In genomic region chr20:48770700-48771099, GRCh38 we compare ENCODE assay signal across 20 cellular contexts. TPM values are rescaled to one million over a fixed set of nuclear protein-coding genes. Genes with fewer than 3 reads are reported as not detected.
DNase-seq lines count a peak whose midpoint lies in the region; ATAC-seq and TF ChIP-seq lines count a peak whose summit lies in the region.
"Had no signal": no experiment of that assay in that cellular context is flagged by ENCODE, and none has a peak within 500 bp of the region (broad histone marks: within the 10 kb centered on the region; RNA-seq: fewer than 3 reads in every experiment).

No MANE protein-coding gene starts in this region.

- DNase-seq in activated T-cell treated with anti-CD3 and anti-CD28 coated beads, Interleukin-2, amount 50 U/mL, for 72 hours = no peak
- DNase-seq in activated T-cell treated with anti-CD3 and anti-CD28 coated beads, Interleukin-2, amount 50 U/mL, for 48 hours = no peak
- no peak for DNase-seq in T-helper 17 cell
- DNase-seq in effector memory CD4-positive, alpha-beta T cell = no peak
- DNase-seq in upper lobe of left lung = no peak
- DNase-seq in dedifferentiated amniotic fluid mesenchymal stem cell (ENCODE audit: extremely low spot score) = no peak
- DNase-seq: ACHN; GDM1; IMR-90; MG63; NCI-H1436; NCI-H510A treated with DMSO at 0.1 percent for 48 hours; right cardiac atrium; stimulated activated CD4-positive, alpha-beta T cell treated with anti-CD3 and anti-CD28 coated beads, Interleukin-12 subunit alpha, Interleukin-12 subunit beta, amount 100 ng/mL, for 4 hours; stimulated activated CD4-positive, alpha-beta T cell treated with anti-CD3 and anti-CD28 coated beads, Interleukin-4, amount 100 ng/mL, for 4 hours; trophoblast cell had no signal

- peaks cover 7 to 15% of the 10 kb centered on the region in 2 donors for H3K36me3 Mint-ChIP-seq in activated T-cell treated with anti-CD3 and anti-CD28 coated beads, Interleukin-2, amount 50 U/mL, for 72 hours (ENCODE audit: insufficient read depth in 2 of 2)
- H3K36me3 Mint-ChIP-seq in T-helper 17 cell (ENCODE audit: low read depth) = peaks cover 3% of the 10 kb centered on the region

- H3K36me3 ChIP-seq in effector memory CD4-positive, alpha-beta T cell (ENCODE audit: control insufficient read depth, insufficient read depth, low read length) = no peaks in the 10 kb centered on the region
- no peaks in the 10 kb centered on the region for H3K36me3 ChIP-seq in upper lobe of left lung
- H3K36me3 ChIP-seq: MG63, SJSA1 had no signal

- H3K27me3 ChIP-seq in effector memory CD4-positive, alpha-beta T cell (replicated peaks; ENCODE audit: control insufficient read depth, insufficient read depth, low read length, poor library complexity, severe bottlenecking) = no peaks in the 10 kb centered on the region
- H3K27me3 ChIP-seq in upper lobe of left lung = no peaks in the 10 kb centered on the region
- H3K27me3 ChIP-seq: MG63, SJSA1 had no signal

- no peaks in the 10 kb centered on the region for H3K27me3 Mint-ChIP-seq in activated T-cell treated with anti-CD3 and anti-CD28 coated beads, Interleukin-2, amount 50 U/mL, for 72 hours (ENCODE audit: low read depth)
- no peaks in the 10 kb centered on the region for H3K27me3 Mint-ChIP-seq in T-helper 17 cell

- TF ChIP-seq POLR2A in upper lobe of left lung (IDR thresholded peaks at IDR 0.05) = no peak

- no peak overlapping the region for H3K4me3 Mint-ChIP-seq in activated T-cell treated with anti-CD3 and anti-CD28 coated beads, Interleukin-2, amount 50 U/mL, for 72 hours
- no peak overlapping the region for H3K4me3 Mint-ChIP-seq in T-helper 17 cell

- TF ChIP-seq CTCF in upper lobe of left lung (IDR thresholded peaks at IDR 0.05) = no peak

- no peak for TF ChIP-seq EP300 in upper lobe of left lung (IDR thresholded peaks at IDR 0.05)

- H3K9me3 ChIP-seq in T-helper 17 cell (ENCODE audit: control insufficient read depth, low read length, poor library complexity, severe bottlenecking) (no peaks in the 10 kb centered on the region), upper lobe of left lung (no peaks in the 10 kb centered on the region)
- H3K9me3 ChIP-seq in effector memory CD4-positive, alpha-beta T cell (ENCODE audit: control insufficient read depth, low read length) = no peaks in the 10 kb centered on the region

- H3K4me1 ChIP-seq in effector memory CD4-positive, alpha-beta T cell (ENCODE audit: control insufficient read depth, insufficient read depth, low read length, poor library complexity, severe bottlenecking) = peaks cover 83% of the 10 kb centered on the region
- H3K4me1 ChIP-seq in upper lobe of left lung = peaks cover 60 to 92% (median 77%) of the 10 kb centered on the region in 4 donors
- H3K4me1 ChIP-seq: SJSA1 had no signal

- H3K4me3 ChIP-seq in effector memory CD4-positive, alpha-beta T cell (ENCODE audit: insufficient read depth, low read depth, low read length, poor library complexity, severe bottlenecking) = no peak overlapping the region
- H3K4me3 ChIP-seq in upper lobe of left lung = no peak overlapping the region
- H3K4me3 ChIP-seq: MG63, SJSA1 had no signal

- peaks cover 4 to 5% of the 10 kb centered on the region in 2 donors for H3K9me3 Mint-ChIP-seq in activated T-cell treated with anti-CD3 and anti-CD28 coated beads, Interleukin-2, amount 50 U/mL, for 72 hours

- ATAC-seq in activated T-cell treated with anti-CD3 and anti-CD28 coated beads, Interleukin-2, amount 50 U/mL, for 72 hours (replicated peaks in 1 of 2) = no peak
- ATAC-seq in T-helper 17 cell = no peak
- no peak for ATAC-seq in upper lobe of left lung (ENCODE audit: low FRiP score in 2 of 2)
- ATAC-seq in GM18517 (IDR thresholded peaks at IDR 0.05; ENCODE audit: unreplicated experiment) = no peak
- ATAC-seq in GM18873 (IDR thresholded peaks at IDR 0.05; ENCODE audit: low FRiP score, unreplicated experiment) = no peak
- ATAC-seq: HCT116, right cardiac atrium had no signal

- peak overlapping the region; percentile 86 for H3K27ac ChIP-seq in effector memory CD4-positive, alpha-beta T cell (ENCODE audit: insufficient read depth, low read length, poor library complexity, severe bottlenecking)
- peak overlapping the region in 3 of 4 donors; percentile 71 to 85 (median 83) for H3K27ac ChIP-seq in upper lobe of left lung
- H3K27ac ChIP-seq: SJSA1 had no signal

- H3K27ac Mint-ChIP-seq in activated T-cell treated with anti-CD3 and anti-CD28 coated beads, Interleukin-2, amount 50 U/mL, for 72 hours = peak overlapping the region; percentile 57
- H3K27ac Mint-ChIP-seq in T-helper 17 cell = peak overlapping the region; percentile 99

- 89 to 100% methylated on average over 1 to 3 of the region's 3 CpGs for WGBS in upper lobe of left lung, 2 donors

- H3K4me1 Mint-ChIP-seq in activated T-cell treated with anti-CD3 and anti-CD28 coated beads, Interleukin-2, amount 50 U/mL, for 72 hours (ENCODE audit: low read depth) = peaks cover 92% of the 10 kb centered on the region
- peaks cover 70% of the 10 kb centered on the region for H3K4me1 Mint-ChIP-seq in T-helper 17 cell

RNA-seq across cellular contexts. Expression of gene PREX1, which starts 57.1 kb away (rescaled TPM):
- 100 to 1,000 TPM in 1 of 2 donors, 10 to 100 TPM in 1; 85.6 to 112 TPM for total RNA-seq in activated T-cell treated with anti-CD3 and anti-CD28 coated beads, Interleukin-2, amount 50 U/mL, for 72 hours
- 100 to 1,000 TPM; 188 to 200 TPM for total RNA-seq in T-helper 17 cell
- total RNA-seq in upper lobe of left lung = 100 to 1,000 TPM in 2 of 6 donors, 10 to 100 TPM in 4; 42.8 to 177 (median 74.6) TPM
